In genomic region chr2:143345887-143346612, GRCh38 we compare ENCODE assay signal across 26 cellular contexts.
DNase-seq lines count a peak whose midpoint lies in the region; ATAC-seq, FAIRE-seq and TF ChIP-seq lines count a peak whose summit lies in the region.
"Had no signal": no experiment of that assay in that cellular context is flagged by ENCODE, and none has a peak within 500 bp of the region (broad histone marks: within the 10 kb centered on the region; RNA-seq: fewer than 3 reads in every experiment).

No MANE protein-coding gene starts in this region.

- WGBS in H1 (ENCODE audit: extremely low coverage in 1 of 2, insufficient coverage in 1 of 2, insufficient read length in 1 of 2, insufficient replicate concordance in 2 of 2, low coverage in 1 of 2, low lambda C conversion rate in 2 of 2, missing lambda C conversion rate in 1 of 2), 2 experiments: 87% methylated on average over 7 of the region's 7 CpGs; no CpG with 5 or more reads in 1 of the 2 experiments

- H2BK15ac ChIP-seq in H1 (ENCODE audit: low read length): no peak overlapping the region

- no peak overlapping the region for H2AFZ ChIP-seq in H1 (ENCODE audit: low read length)

- H3K4ac ChIP-seq in H1 (replicated peaks; ENCODE audit: insufficient read length, low read depth, low read length): peak overlapping the region; percentile 28

- H3K9ac ChIP-seq in H1 (replicated peaks in 1 of 4; ENCODE audit: extremely low read depth in 1 of 4, low read depth in 3 of 4, low read length in 3 of 4) (no peak overlapping the region), skeletal muscle satellite cell (ENCODE audit: low read depth, low read length) (no peak overlapping the region)
- H3K9ac ChIP-seq: BLaER1 had no signal

- H3K27me3 ChIP-seq in H1 (replicated peaks in 1 of 4; ENCODE audit: control insufficient read depth in 3 of 4, extremely low read depth in 1 of 4, insufficient read depth in 3 of 4, low read length in 3 of 4) (no peaks in the 10 kb centered on the region), skeletal muscle satellite cell (ENCODE audit: control insufficient read depth, insufficient read depth, low read length) (no peaks in the 10 kb centered on the region), H7 (ENCODE audit: control insufficient read depth, insufficient read depth, low read length) (no peaks in the 10 kb centered on the region)
- H3K27me3 ChIP-seq: BLaER1, Peyer's patch, SJCRH30 had no signal

- no peaks in the 10 kb centered on the region for H3K23me2 ChIP-seq in H1 (ENCODE audit: low read depth, low read length)

- no peak overlapping the region for H3K23ac ChIP-seq in H1 (ENCODE audit: insufficient read length)

- TF ChIP-seq RAD21 in H1 (IDR thresholded peaks at IDR 0.05 in 1 of 2, conservative IDR thresholded peaks at IDR 0.05 in 1 of 2; ENCODE audit: low read depth in 2 of 2, low read length in 2 of 2): no peak

- no peak overlapping the region for H4K8ac ChIP-seq in H1 (ENCODE audit: extremely low read depth, insufficient read depth, low read length)

- no peak overlapping the region for H4K91ac ChIP-seq in H1 (replicated peaks; ENCODE audit: insufficient read length, low read length)

- H3K4me2 ChIP-seq in H1 (ENCODE audit: insufficient read depth in 1 of 2, low read depth in 2 of 2, low read length in 2 of 2) (no peak overlapping the region), skeletal muscle satellite cell (ENCODE audit: low read length) (peak overlapping the region; percentile 29)
- H3K4me2 ChIP-seq: BLaER1 had no signal

- H4K5ac ChIP-seq in H1 (ENCODE audit: insufficient read length, low read depth, low read length): no peak overlapping the region

- no peak overlapping the region for H2AK5ac ChIP-seq in H1 (ENCODE audit: low read depth, low read length)

- TF ChIP-seq CTCF in H1 (IDR thresholded peaks at IDR 0.05; ENCODE audit: control extremely low read depth in 1 of 3, insufficient read depth in 1 of 3, low read depth in 1 of 3, low read length in 3 of 3): no peak

- peaks cover 12% of the 10 kb centered on the region for H3K36me3 Mint-ChIP-seq in activated naive CD8-positive, alpha-beta T cell
- H3K36me3 Mint-ChIP-seq in activated naive CD8-positive, alpha-beta T cell treated with anti-CD3 and anti-CD28 coated beads for 36 hours: peaks cover 9% of the 10 kb centered on the region

- no peak for TF ChIP-seq POLR2A in H1 (IDR thresholded peaks at IDR 0.05; ENCODE audit: control extremely low read depth in 1 of 2, low read depth in 2 of 2, low read length in 2 of 2)

- H3K56ac ChIP-seq in H1 (replicated peaks; ENCODE audit: insufficient read length, low read depth, low read length): no peak overlapping the region

- POLR2A ChIA-PET in H1 (lab: Charles Lee; ENCODE audit: partially characterized antibody): no interaction called here

- no peak for TF ChIP-seq EP300 in H1 (IDR thresholded peaks at IDR 0.05; ENCODE audit: borderline replicate concordance in 1 of 2, low read depth in 2 of 2, low read length in 2 of 2)

- H3K4me1 Mint-ChIP-seq in activated naive CD8-positive, alpha-beta T cell (ENCODE audit: low read depth): peaks cover 39% of the 10 kb centered on the region
- peaks cover 16% of the 10 kb centered on the region for H3K4me1 Mint-ChIP-seq in activated naive CD8-positive, alpha-beta T cell treated with anti-CD3 and anti-CD28 coated beads for 36 hours

- H3K79me1 ChIP-seq in H1 (ENCODE audit: low read depth, low read length): no peaks in the 10 kb centered on the region

- H3K36me3 ChIP-seq in H1 (ENCODE audit: control insufficient read depth in 2 of 4, insufficient read depth in 4 of 4, low read length in 3 of 4) (no peaks in the 10 kb centered on the region), skeletal muscle satellite cell (ENCODE audit: insufficient read depth, low read length) (no peaks in the 10 kb centered on the region), H7 (replicated peaks; ENCODE audit: control insufficient read depth, insufficient read depth, low read length) (no peaks in the 10 kb centered on the region)
- H3K36me3 ChIP-seq: BLaER1, Peyer's patch, SJCRH30 had no signal

- H3K4me3 Mint-ChIP-seq in activated naive CD8-positive, alpha-beta T cell: no peak overlapping the region
- no peak overlapping the region for H3K4me3 Mint-ChIP-seq in activated naive CD8-positive, alpha-beta T cell treated with anti-CD3 and anti-CD28 coated beads for 36 hours
- H3K4me3 Mint-ChIP-seq: activated CD8-positive, alpha-beta T cell treated with anti-CD3 and anti-CD28 coated beads, Interleukin-2, amount 10 ng/mL, durations not matched to agents 7 days and 5 days; endodermal cell; H9 had no signal

- no peak overlapping the region for H3K27ac ChIP-seq in H1 (ENCODE audit: low read depth, low read length)
- H3K27ac ChIP-seq: BLaER1, Peyer's patch, SJCRH30 had no signal

- H3K9me3 ChIP-seq in H1 (ENCODE audit: insufficient read depth in 2 of 2, low read depth in 1 of 2, low read length in 1 of 2) (no peaks in the 10 kb centered on the region), skeletal muscle satellite cell (replicated peaks; ENCODE audit: low read length) (no peaks in the 10 kb centered on the region)
- H3K9me3 ChIP-seq: BLaER1, Peyer's patch, SJCRH30 had no signal

- no peak overlapping the region for H2BK12ac ChIP-seq in H1 (ENCODE audit: low read depth, low read length)

- CTCF ChIA-PET in H1 (lab: Charles Lee; ENCODE audit: partially characterized antibody): interaction anchor here (1.0 to 1.1 kb wide), 2 partner anchors 8 to 10 kb away, joined by 3 to 4 read pairs; no protein-coding TSS in a partner anchor

- no peak for FAIRE-seq in H1 (lab: Jason Lieb, UNC)
- FAIRE-seq: bronchial epithelial cell, GM12878 had no signal

- H3K4me1 ChIP-seq in H1 (replicated peaks in 1 of 4; ENCODE audit: control insufficient read depth in 3 of 4, insufficient read depth in 4 of 4, low read length in 3 of 4) (peaks cover 1 to 15% (median 8%) of the 10 kb centered on the region in 4 experiments; a peak in 5 of 7 replicates), skeletal muscle satellite cell (ENCODE audit: control insufficient read depth, insufficient read depth, low read length) (peaks cover 3% of the 10 kb centered on the region)
- H3K4me1 ChIP-seq: BLaER1, Peyer's patch, SJCRH30 had no signal

- no peak overlapping the region for H2BK5ac ChIP-seq in H1 (ENCODE audit: low read depth, low read length)

- peak overlapping the region; percentile 3 for H3K27ac Mint-ChIP-seq in activated naive CD8-positive, alpha-beta T cell
- H3K27ac Mint-ChIP-seq in activated naive CD8-positive, alpha-beta T cell treated with anti-CD3 and anti-CD28 coated beads for 36 hours: no peak overlapping the region
- H3K27ac Mint-ChIP-seq: activated CD8-positive, alpha-beta T cell treated with anti-CD3 and anti-CD28 coated beads, Interleukin-2, amount 10 ng/mL, durations not matched to agents 7 days and 5 days; endodermal cell had no signal

- H3K27me3 Mint-ChIP-seq in activated naive CD8-positive, alpha-beta T cell: no peaks in the 10 kb centered on the region
- H3K27me3 Mint-ChIP-seq in activated naive CD8-positive, alpha-beta T cell treated with anti-CD3 and anti-CD28 coated beads for 36 hours: no peaks in the 10 kb centered on the region

- no peaks in the 10 kb centered on the region for H4K20me1 ChIP-seq in H1 (replicated peaks in 1 of 2; ENCODE audit: control insufficient read depth in 1 of 2, insufficient read depth in 2 of 2, low read length in 2 of 2)

- DNase-seq in activated naive CD8-positive, alpha-beta T cell treated with anti-CD3 and anti-CD28 coated beads for 36 hours: no peak
- DNase-seq in NCI-H1694 (lab: John Stamatoyannopoulos, UW) (peak; percentile 19), H1 (ENCODE audit: low read depth in 1 of 2, low spot score in 2 of 2) (no peak), NOMO-1 treated with dmso at 0.1 percent for 144 hours (lab: John Stamatoyannopoulos, UW; ENCODE audit: unreplicated experiment) (no peak), H7 (no peak)
- DNase-seq: activated CD4-positive, CD25-positive, alpha-beta regulatory T cell treated with anti-CD3 and anti-CD28 coated beads, Interleukin-2, amount 50 U/mL, for 72 hours; activated CD8-positive, alpha-beta T cell treated with anti-CD3 and anti-CD28 coated beads, Interleukin-2, amount 10 ng/mL, durations not matched to agents 7 days and 5 days; activated gamma-delta T cell; COR-L47; cortex of kidney; DMS79 treated with DMSO at 0.1 percent for 48 hours; endodermal cell; glutamatergic neuron; H9; Karpas-422; mammary epithelial cell; NCI-H2107; Peyer's patch; SJCRH30; substantia nigra had no signal

- H3K14ac ChIP-seq in H1 (ENCODE audit: insufficient read length): no peak overlapping the region

- H3K4me3 ChIP-seq in H1 (ENCODE audit: extremely low read depth in 1 of 4, insufficient read depth in 2 of 4, low read depth in 3 of 4, low read length in 4 of 4): no peak overlapping the region
- no peak overlapping the region for H3K4me3 ChIP-seq in skeletal muscle satellite cell (ENCODE audit: low read length)
- no peak overlapping the region for H3K4me3 ChIP-seq in H7 (ENCODE audit: insufficient read depth, low read depth, low read length)
- H3K4me3 ChIP-seq: BLaER1, GM12878, Peyer's patch, SJCRH30 had no signal

- no peak overlapping the region for H2BK20ac ChIP-seq in H1 (ENCODE audit: low read length)

- no peak overlapping the region for H2BK120ac ChIP-seq in H1 (replicated peaks; ENCODE audit: low read depth, low read length)

- H3K79me2 ChIP-seq in H1 (ENCODE audit: control insufficient read depth in 1 of 2, insufficient read depth in 2 of 2, low read length in 2 of 2): no peaks in the 10 kb centered on the region

- ATAC-seq in esophagus mucosa: no peak
- ATAC-seq: activated CD8-positive, alpha-beta T cell treated with anti-CD3 and anti-CD28 coated beads, Interleukin-2, amount 10 ng/mL, durations not matched to agents 7 days and 5 days; GM12878 had no signal

- no peaks in the 10 kb centered on the region for H3K9me3 Mint-ChIP-seq in activated naive CD8-positive, alpha-beta T cell (ENCODE audit: low read depth)
- no peaks in the 10 kb centered on the region for H3K9me3 Mint-ChIP-seq in activated naive CD8-positive, alpha-beta T cell treated with anti-CD3 and anti-CD28 coated beads for 36 hours
- H3K9me3 Mint-ChIP-seq: endodermal cell, H9 had no signal

- H3K18ac ChIP-seq in H1 (ENCODE audit: extremely low read depth, low read length): no peak overlapping the region

TF ChIP-seq in H1, 55 proteins besides CTCF, POLR2A, EP300 and RAD21:
- no peak for TF ChIP-seq KDM4A (IDR thresholded peaks at IDR 0.05; ENCODE audit: low read depth, low read length, severe bottlenecking)
- no peak for TF ChIP-seq GABPA (IDR thresholded peaks at IDR 0.05; ENCODE audit: borderline replicate concordance, insufficient read depth, low read length)
- no peak for TF ChIP-seq YY1 (IDR thresholded peaks at IDR 0.05; ENCODE audit: low read depth, low read length)
- TF ChIP-seq SRF (IDR thresholded peaks at IDR 0.05; ENCODE audit: low read depth, low read length): no peak
